Comparison of ENCODE assay signal across 8 cellular contexts in genomic region chr5:54520940-54521339, GRCh38. TPM values are rescaled to one million over a fixed set of nuclear protein-coding genes. Genes with fewer than 3 reads are reported as not detected.
DNase-seq lines count a peak whose midpoint lies in the region; FAIRE-seq and TF ChIP-seq lines count a peak whose summit lies in the region.

No MANE protein-coding gene starts in this region.

- no peak overlapping the region for H3K56ac ChIP-seq in H1 (replicated peaks; ENCODE audit: insufficient read length, low read depth, low read length)

- H2BK120ac ChIP-seq in H1 (replicated peaks; ENCODE audit: low read depth, low read length) = no peak overlapping the region

- peak overlapping the region; percentile 61 to 88 for H3K4me2 ChIP-seq in H1 (ENCODE audit: insufficient read depth in 1 of 2, low read depth in 2 of 2, low read length in 2 of 2)

- H2BK20ac ChIP-seq in H1 (ENCODE audit: low read length) = no peak overlapping the region

- no peak overlapping the region for H4K8ac ChIP-seq in H1 (ENCODE audit: extremely low read depth, insufficient read depth, low read length)

- peaks cover 5% of the 10 kb centered on the region; the same call in 1 of the 2 replicates for H3K79me1 ChIP-seq in H1 (ENCODE audit: low read depth, low read length)

- 90% methylated on average over 2 of the region's 2 CpGs; no CpG with 5 or more reads in 1 of the 2 experiments for WGBS in H1 (ENCODE audit: extremely low coverage in 1 of 2, insufficient coverage in 1 of 2, insufficient read length in 1 of 2, insufficient replicate concordance in 2 of 2, low coverage in 1 of 2, low lambda C conversion rate in 2 of 2, missing lambda C conversion rate in 1 of 2), 2 experiments

- H3K9ac ChIP-seq in NT2/D1 (ENCODE audit: insufficient read length, low read depth) (no peak overlapping the region), H1 (replicated peaks in 1 of 4; ENCODE audit: extremely low read depth in 1 of 4, low read depth in 3 of 4, low read length in 3 of 4) (no peak overlapping the region; a peak in 1 of 7 replicates)

- no peak for FAIRE-seq in H1 (lab: Jason Lieb, UNC)
- FAIRE-seq in HTR-8/SVneo (lab: Jason Lieb, UNC) = no peak

- H2BK12ac ChIP-seq in H1 (ENCODE audit: low read depth, low read length) = no peak overlapping the region

- H3K23me2 ChIP-seq in H1 (ENCODE audit: low read depth, low read length) = peaks cover 3% of the 10 kb centered on the region

- peaks cover 5% of the 10 kb centered on the region for H3K36me3 Mint-ChIP-seq in neural crest cell (ENCODE audit: low read depth)

- H3K79me2 ChIP-seq in H1 (ENCODE audit: control insufficient read depth in 1 of 2, insufficient read depth in 2 of 2, low read length in 2 of 2) = peaks cover 3 to 64% of the 10 kb centered on the region in 2 experiments

- H3K4me1 ChIP-seq in BE2C (peaks cover 14% of the 10 kb centered on the region), NT2/D1 (ENCODE audit: insufficient read depth, insufficient read length) (peaks cover 7% of the 10 kb centered on the region), H1 (replicated peaks in 1 of 4; ENCODE audit: control insufficient read depth in 3 of 4, insufficient read depth in 4 of 4, low read length in 3 of 4) (peaks cover 0 to 16% (median 10%) of the 10 kb centered on the region in 4 experiments; a peak in 5 of 7 replicates)

- H3K27ac Mint-ChIP-seq in neural crest cell (ENCODE audit: unreplicated experiment) = no peak overlapping the region

- POLR2A ChIA-PET in H1 (lab: Charles Lee; ENCODE audit: partially characterized antibody) = no interaction called here
- POLR2A ChIA-PET in GM10248 (lab: Yijun Ruan, JAX) = no interaction called here

- TF ChIP-seq EP300 in H1 (IDR thresholded peaks at IDR 0.05; ENCODE audit: borderline replicate concordance in 1 of 2, low read depth in 2 of 2, low read length in 2 of 2) = no peak

- H3K9me3 Mint-ChIP-seq in neural crest cell = no peaks in the 10 kb centered on the region

- H3K4me3 Mint-ChIP-seq in neural crest cell = peak overlapping the region; percentile 87

- TF ChIP-seq CTCF in BE2C (IDR thresholded peaks at IDR 0.05; ENCODE audit: low read depth, low read length) (no peak), H1 (IDR thresholded peaks at IDR 0.05; ENCODE audit: control extremely low read depth in 1 of 3, insufficient read depth in 1 of 3, low read depth in 1 of 3, low read length in 3 of 3) (no peak), neural crest cell (conservative IDR thresholded peaks at IDR 0.05) (no peak), GM10248 (IDR thresholded peaks at IDR 0.05; ENCODE audit: control extremely low read depth, extremely low read depth, low read depth, missing control alignments) (no peak)

- peaks cover 47% of the 10 kb centered on the region for H3K4me1 Mint-ChIP-seq in neural crest cell

- H2BK15ac ChIP-seq in H1 (ENCODE audit: low read length) = no peak overlapping the region

- no peak overlapping the region for H3K4ac ChIP-seq in H1 (replicated peaks; ENCODE audit: insufficient read length, low read depth, low read length)

- no peak overlapping the region for H2BK5ac ChIP-seq in H1 (ENCODE audit: low read depth, low read length)

- H3K9me3 ChIP-seq in BE2C (no peaks in the 10 kb centered on the region), NT2/D1 (ENCODE audit: insufficient read depth, low read length) (peaks cover 6% of the 10 kb centered on the region; the same call in 1 of the 2 replicates), H1 (ENCODE audit: insufficient read depth in 2 of 2, low read depth in 1 of 2, low read length in 1 of 2) (peaks cover 0 to 7% of the 10 kb centered on the region in 2 experiments; a peak in 1 of 4 replicates)

- in situ Hi-C loops in ACHN (cut with HindIII; ENCODE audit: low pct_ligation_motif_present, low pct_unique_long_range_greater_than_20kb, low sequenced_read_pairs) = no loop called here

- no peak for DNase-seq in BE2C
- DNase-seq in NT2/D1 (ENCODE audit: low read depth, low spot score) = no peak
- DNase-seq in H1 (ENCODE audit: low read depth in 1 of 2, low spot score in 2 of 2) = no peak
- no peak for DNase-seq in neural crest cell (ENCODE audit: low read depth, low spot score)
- DNase-seq in GM10248 (ENCODE audit: extremely low spot score) = no peak
- no peak for DNase-seq in ACHN
- no peak for DNase-seq in HTR-8/SVneo (ENCODE audit: insufficient read length, low spot score)
- no peak for DNase-seq in occipital lobe (lab: John Stamatoyannopoulos, UW)

- H3K27me3 Mint-ChIP-seq in neural crest cell (ENCODE audit: low read depth) = no peaks in the 10 kb centered on the region

- H3K36me3 ChIP-seq in BE2C = peaks cover 10% of the 10 kb centered on the region
- peaks cover 50% of the 10 kb centered on the region for H3K36me3 ChIP-seq in NT2/D1 (ENCODE audit: insufficient read depth, insufficient read length, low read length)
- peaks cover 0 to 3% (median 0%) of the 10 kb centered on the region in 4 experiments; a peak in 1 of 8 replicates for H3K36me3 ChIP-seq in H1 (ENCODE audit: control insufficient read depth in 2 of 4, insufficient read depth in 4 of 4, low read length in 3 of 4)

- H3K14ac ChIP-seq in H1 (ENCODE audit: insufficient read length) = no peak overlapping the region

- H4K20me1 ChIP-seq in H1 (replicated peaks in 1 of 2; ENCODE audit: control insufficient read depth in 1 of 2, insufficient read depth in 2 of 2, low read length in 2 of 2) = peaks cover 2 to 9% of the 10 kb centered on the region in 2 experiments

- no peak overlapping the region for H4K91ac ChIP-seq in H1 (replicated peaks; ENCODE audit: insufficient read length, low read length)

- H3K27me3 ChIP-seq in BE2C = no peaks in the 10 kb centered on the region
- H3K27me3 ChIP-seq in NT2/D1 (ENCODE audit: insufficient read depth, insufficient read length) = no peaks in the 10 kb centered on the region
- H3K27me3 ChIP-seq in H1 (replicated peaks in 1 of 4; ENCODE audit: control insufficient read depth in 3 of 4, extremely low read depth in 1 of 4, insufficient read depth in 3 of 4, low read length in 3 of 4) = peaks cover 0 to 16% (median 12%) of the 10 kb centered on the region in 4 experiments; a peak in 5 of 7 replicates

- TF ChIP-seq POLR2A in H1 (IDR thresholded peaks at IDR 0.05; ENCODE audit: control extremely low read depth in 1 of 2, low read depth in 2 of 2, low read length in 2 of 2) = no peak

- CTCF ChIA-PET in H1 (lab: Charles Lee; ENCODE audit: partially characterized antibody) = interaction anchor here (1.0 to 1.2 kb wide), 2 partner anchors 221 to 311 kb away, joined by 4 to 5 read pairs; no protein-coding TSS in a partner anchor
- CTCF ChIA-PET in GM10248 (lab: Yijun Ruan, JAX) = interaction anchor here (1.0 to 1.5 kb wide), 3 partner anchors 324 to 346 kb away, joined by 3 to 4 read pairs (median 3); no protein-coding TSS in a partner anchor

- H2AFZ ChIP-seq in H1 (ENCODE audit: low read length) = no peak overlapping the region

- no peak for TF ChIP-seq RAD21 in H1 (IDR thresholded peaks at IDR 0.05 in 1 of 2, conservative IDR thresholded peaks at IDR 0.05 in 1 of 2; ENCODE audit: low read depth in 2 of 2, low read length in 2 of 2)

- H3K4me3 ChIP-seq in BE2C (ENCODE audit: low read depth, low read length) = peak overlapping the region; percentile 52
- peak overlapping the region; percentile 73 for H3K4me3 ChIP-seq in NT2/D1 (ENCODE audit: insufficient read length, low read depth)
- peak overlapping the region in 3 of 4 experiments; percentile 29 to 44 (median 34); a peak in 5 of 8 replicates for H3K4me3 ChIP-seq in H1 (ENCODE audit: extremely low read depth in 1 of 4, insufficient read depth in 2 of 4, low read depth in 3 of 4, low read length in 4 of 4)

- no peak overlapping the region for H3K18ac ChIP-seq in H1 (ENCODE audit: extremely low read depth, low read length)

- H3K27ac ChIP-seq in H1 (ENCODE audit: low read depth, low read length) = no peak overlapping the region

- H2AK5ac ChIP-seq in H1 (ENCODE audit: low read depth, low read length) = no peak overlapping the region; the same call in 1 of the 2 replicates

- H4K5ac ChIP-seq in H1 (ENCODE audit: insufficient read length, low read depth, low read length) = no peak overlapping the region

- H3K23ac ChIP-seq in H1 (ENCODE audit: insufficient read length) = no peak overlapping the region

TF ChIP-seq in H1, 55 proteins besides CTCF, POLR2A, EP300 and RAD21:
- TF ChIP-seq BCL11A (IDR thresholded peaks at IDR 0.05; ENCODE audit: low read depth in 2 of 2, low read length in 2 of 2) = no peak
- no peak for TF ChIP-seq KDM4A (IDR thresholded peaks at IDR 0.05; ENCODE audit: low read depth, low read length, severe bottlenecking)
- TF ChIP-seq CBX5 (IDR thresholded peaks at IDR 0.05; ENCODE audit: low read depth, low read length) = no peak
- no peak for TF ChIP-seq JUND (IDR thresholded peaks at IDR 0.05; ENCODE audit: low read length)
- TF ChIP-seq SIN3A (conservative IDR thresholded peaks at IDR 0.05 in 1 of 2, IDR thresholded peaks at IDR 0.05 in 1 of 2; ENCODE audit: low read depth in 1 of 2, low read length in 2 of 2) = no peak
- TF ChIP-seq MAFK (IDR thresholded peaks at IDR 0.05; ENCODE audit: low read depth, low read length) = no peak
- no peak for TF ChIP-seq GTF2F1 (IDR thresholded peaks at IDR 0.05; ENCODE audit: borderline replicate concordance, low read depth, low read length)
- no peak for TF ChIP-seq CTBP2 (IDR thresholded peaks at IDR 0.05; ENCODE audit: borderline replicate concordance, insufficient read depth, insufficient read length, low read length)

RNA-seq across cellular contexts. Expression of gene SNX18, which starts 3.4 kb away (rescaled TPM):
- 21.6 TPM for polyA plus RNA-seq in BE2C (2012; ENCODE audit: insufficient read depth, insufficient read length, low read depth)
- total RNA-seq in H1 (2021; fragmentation: NEBNext Ultra II Directional; extraction: Animal tissue kit (Norgen Biotek cat#: 25700)) = 17.3 and 17.7 TPM in 2 replicates
- polyA plus RNA-seq in H1 (2011; rRNA removed) = 5.8 and 10.8 TPM in 2 replicates
- 8.9 TPM for polyA plus RNA-seq in H1 (2011; cell fraction: cytosol; rRNA removed)
- 12.1 TPM for polyA plus RNA-seq in H1 (2011; cell fraction: nucleus; rRNA removed)
- 4.8 to 6.0 TPM (median 5.9 TPM) in 4 replicates for polyA plus RNA-seq in H1 (2012, experiment 1 of 2)
- polyA plus RNA-seq in H1 (2012, experiment 2 of 2) = 1.0 TPM
- polyA plus RNA-seq in H1 (2013, experiment 1 of 2) = 7.1 TPM
- 7.1 TPM for polyA plus RNA-seq in H1 (2013, experiment 2 of 2)
- 9.1 and 11.8 TPM in 2 replicates for polyA minus RNA-seq in H1 (2011; rRNA and poly(A)+ RNA removed)
- polyA minus RNA-seq in H1 (2011; cell fraction: cytosol; rRNA and poly(A)+ RNA removed) = 18.6 TPM
- polyA minus RNA-seq in H1 (2011; cell fraction: nucleus; rRNA and poly(A)+ RNA removed) = 25.8 TPM
- total RNA-seq in neural crest cell (19.4 and 21.3 TPM in 2 replicates), occipital lobe (25.4 TPM)
